Comparison of ENCODE assay signal across 18 cellular contexts in genomic region chr21:43203523-43204080, GRCh38. TPM values are rescaled to one million over a fixed set of nuclear protein-coding genes. Genes with fewer than 3 reads are reported as not detected.
"Had no signal": no experiment of that assay in that cellular context is flagged by ENCODE, and none has a peak within 500 bp of the region (broad histone marks: within the 10 kb centered on the region; RNA-seq: fewer than 3 reads in every experiment).

No MANE protein-coding gene starts in this region.

- H3K4me3 ChIP-seq: gastrocnemius medialis, heart right ventricle, left lung, right atrium auricular region, suprapubic skin, upper lobe of left lung had no signal

- DNase-seq: activated CD4-positive, alpha-beta T cell treated with anti-CD3 and anti-CD28 coated beads, Interleukin-2, amount 50 U/mL, for 1 hour; activated T-cell treated with anti-CD3 and anti-CD28 coated beads, Interleukin-2, amount 50 U/mL, for 4 hours; anterior cingulate cortex; brain microvascular endothelial cell; effector memory CD4-positive, alpha-beta T cell; heart right ventricle; natural killer cell; small intestine; upper lobe of left lung had no signal

- H3K4me1 ChIP-seq: gastrocnemius medialis, heart right ventricle, left lung, right atrium auricular region, suprapubic skin, upper lobe of left lung had no signal

- H3K4me1 Mint-ChIP-seq: natural killer cell had no signal

- H3K4me3 Mint-ChIP-seq: activated T-cell treated with anti-CD3 and anti-CD28 coated beads, Interleukin-2, amount 50 U/mL, for 4 hours; memory B cell; natural killer cell; stimulated activated naive CD8-positive, alpha-beta T cell treated with anti-CD3 and anti-CD28 coated beads, Interleukin-15, Interleukin-2, amounts not matched to agents 100 ng/mL and 50 ng/mL, for 24 hours had no signal

- H3K27ac Mint-ChIP-seq: memory B cell; natural killer cell; stimulated activated naive CD8-positive, alpha-beta T cell treated with anti-CD3 and anti-CD28 coated beads, Interleukin-15, Interleukin-2, amounts not matched to agents 100 ng/mL and 50 ng/mL, for 24 hours had no signal

- H3K36me3 ChIP-seq: brain microvascular endothelial cell, gastrocnemius medialis, heart right ventricle, left lung, neutrophil, right atrium auricular region, suprapubic skin, upper lobe of left lung had no signal

- H3K9me3 ChIP-seq: neutrophil had no signal

- ATAC-seq: activated CD4-positive, CD25-positive, alpha-beta regulatory T cell treated with anti-CD3 and anti-CD28 coated beads, Interleukin-2, amount 50 U/mL, for 24 hours; activated T-cell treated with anti-CD3 and anti-CD28 coated beads, Interleukin-2, amount 50 U/mL, for 4 hours; gastrocnemius medialis; heart right ventricle; left lung; natural killer cell had no signal

- H3K27me3 ChIP-seq: brain microvascular endothelial cell, left lung, right atrium auricular region, upper lobe of left lung had no signal

- H3K27ac ChIP-seq: brain microvascular endothelial cell, gastrocnemius medialis, heart right ventricle, left lung, neutrophil, right atrium auricular region, suprapubic skin, upper lobe of left lung had no signal

RNA-seq across cellular contexts. Expression of gene CRYAA, which starts 34.8 kb away (rescaled TPM):
- total RNA-seq: activated T-cell treated with anti-CD3 and anti-CD28 coated beads, Interleukin-2, amount 50 U/mL, for 4 hours; fibroblast of lung; gastrocnemius medialis; heart right ventricle; left lung; natural killer cell; right atrium auricular region; suprapubic skin; upper lobe of left lung had no signal
- polyA plus RNA-seq: fibroblast of lung, heart right ventricle, small intestine had no signal
